Comparison of ENCODE assay signal across 9 cellular contexts in the genomic region with DNA sequence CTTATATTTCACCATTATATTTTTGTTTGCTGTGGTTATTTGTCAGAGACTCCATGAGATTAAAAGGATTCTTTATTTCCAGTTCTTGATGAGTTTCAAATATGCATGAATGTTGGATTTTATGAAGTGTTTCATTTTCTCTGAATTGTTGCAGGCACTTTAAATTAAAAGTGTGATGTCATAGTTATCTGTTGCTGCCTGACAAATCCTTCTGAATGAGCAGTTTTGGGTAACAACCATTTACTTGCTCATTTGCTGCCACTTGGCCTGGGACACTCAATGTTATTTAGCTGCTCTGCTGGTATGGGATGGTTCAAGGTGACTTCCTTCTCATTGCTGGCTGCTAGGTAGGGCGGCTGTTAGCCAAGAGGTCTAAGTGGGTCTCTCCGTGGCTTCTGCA.
"Had no signal": no experiment of that assay in that cellular context is flagged by ENCODE, and none has a peak within 500 bp of the region (broad histone marks: within the 10 kb centered on the region; RNA-seq: fewer than 3 reads in every experiment).

No MANE protein-coding gene starts in this region.

- H3K4me3 ChIP-seq: GM23248 had no signal

- H2AFZ ChIP-seq: GM23248 had no signal

- DNase-seq: GM23248, H9, HCEC 1CT, HFFc6, Kasumi-1, KG1 had no signal

- FAIRE-seq: H1, H54, HTR-8/SVneo had no signal

- H3K9ac ChIP-seq: GM23248 had no signal

- H3K27ac ChIP-seq: GM23248 had no signal
